ENCODE assay signal across 9 cellular contexts in the genomic region with DNA sequence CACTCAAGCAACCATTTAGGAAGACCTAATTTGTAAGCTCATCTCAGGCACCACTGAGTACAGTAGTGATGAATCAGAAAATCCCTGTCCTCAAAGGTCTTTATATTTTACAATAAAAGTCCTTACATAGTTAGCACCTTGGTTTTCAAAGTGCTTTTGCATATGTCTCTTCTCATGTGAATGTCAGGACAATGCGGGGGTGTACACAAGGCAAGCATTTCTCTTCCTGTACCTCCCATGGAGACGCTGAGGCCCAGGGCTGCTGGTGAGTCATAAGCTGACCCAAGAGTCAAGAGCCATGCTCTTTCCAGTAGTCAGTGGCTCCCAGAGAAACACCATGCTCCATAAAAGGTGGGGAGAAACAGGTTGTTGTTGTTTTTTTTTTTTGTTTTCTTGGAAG.
DNase-seq lines count a peak whose midpoint lies in the region; ATAC-seq, FAIRE-seq and TF ChIP-seq lines count a peak whose summit lies in the region.
"Had no signal": no experiment of that assay in that cellular context is flagged by ENCODE, and none has a peak within 500 bp of the region (broad histone marks: within the 10 kb centered on the region; RNA-seq: fewer than 3 reads in every experiment).

No MANE protein-coding gene starts in this region.

- H3K4me3 ChIP-seq in SJSA1 (no peak overlapping the region), fibroblast of pulmonary artery (replicated peaks; ENCODE audit: low read depth, low read length) (no peak overlapping the region)

- no peak for ATAC-seq in GM18867 (IDR thresholded peaks at IDR 0.05; ENCODE audit: unreplicated experiment)
- ATAC-seq: left lobe of liver had no signal

- H3K36me3 ChIP-seq in SJSA1: no peaks in the 10 kb centered on the region

- H3K27ac ChIP-seq in SJSA1: no peak overlapping the region

- peak; percentile 66 for DNase-seq in stimulated activated CD4-positive, alpha-beta T cell treated with anti-CD3 and anti-CD28 coated beads, Interleukin-15, amount 100 ng/mL, for 24 hours
- no peak for DNase-seq in stimulated activated CD4-positive, alpha-beta T cell treated with anti-CD3 and anti-CD28 coated beads, Interleukin-12 subunit alpha, Interleukin-12 subunit beta, amount 100 ng/mL, for 4 hours
- peak; percentile 86 to 92 for DNase-seq in SJSA1 (ENCODE audit: low read depth in 1 of 2, low spot score in 2 of 2)
- DNase-seq in fibroblast of pulmonary artery (ENCODE audit: low read depth): peak; percentile 79
- DNase-seq in urothelium cell line (ENCODE audit: low spot score): peak; percentile 67
- DNase-seq in NCI-H2107 (lab: John Stamatoyannopoulos, UW): no peak
- no peak for DNase-seq in mesenteric fat pad (ENCODE audit: low spot score)

- no peaks in the 10 kb centered on the region for H3K9me3 ChIP-seq in SJSA1 (replicated peaks)

- peaks cover 54% of the 10 kb centered on the region for H3K4me1 ChIP-seq in SJSA1 (replicated peaks)

- no peak for TF ChIP-seq CTCF in fibroblast of pulmonary artery (IDR thresholded peaks at IDR 0.05; ENCODE audit: low read length, missing control alignments)

- no peak for FAIRE-seq in urothelium cell line (lab: Jason Lieb, UNC)

- no peaks in the 10 kb centered on the region for H3K27me3 ChIP-seq in SJSA1 (replicated peaks)

Comparison
In these comparisons a context has a peak if more than half of its experiments do, and no peak if none do; other contexts are left out.
1. DNase-seq: peak in stimulated activated CD4-positive, alpha-beta T cell treated with anti-CD3 and anti-CD28 coated beads, Interleukin-15, amount 100 ng/mL, for 24 hours (single experiment), SJSA1 (2 of 2), fibroblast of pulmonary artery (single experiment) and urothelium cell line (single experiment); none in stimulated activated CD4-positive, alpha-beta T cell treated with anti-CD3 and anti-CD28 coated beads, Interleukin-12 subunit alpha, Interleukin-12 subunit beta, amount 100 ng/mL, for 4 hours (single experiment), NCI-H2107 (single experiment) and mesenteric fat pad (single experiment).